In genomic region chr6:122401104-122401503, GRCh38 we compare ENCODE assay signal across 1 cellular context.
TF ChIP-seq lines count a peak whose summit lies in the region.

No MANE protein-coding gene starts in this region.

TF ChIP-seq in GM23338, 12 proteins besides CTCF, POLR2A, EP300 and RAD21 (continued from another document):
- no peak for TF ChIP-seq REST (IDR thresholded peaks at IDR 0.05; ENCODE audit: unreplicated experiment)
TF ChIP-seq in GM23338: peak in this region for 0.
